In genomic region chr18:76814256-76814655, GRCh38 we compare ENCODE assay signal across 2 cellular contexts.
A peak's percentile ranks its signal among the peaks of the same experiment; 100 is the strongest.
TF ChIP-seq lines count a peak whose summit lies in the region.

No MANE protein-coding gene starts in this region.

TF ChIP-seq in A549, 52 proteins besides CTCF, POLR2A, EP300 and RAD21:
- TF ChIP-seq HMGXB4 (CRISPR knock-in tag; IDR thresholded peaks at IDR 0.05; ENCODE audit: borderline replicate concordance) (no peak), MAFK (IDR thresholded peaks at IDR 0.05; ENCODE audit: partially characterized antibody) (peak; percentile 68)

TF ChIP-seq in IMR-90, 13 proteins besides CTCF, POLR2A, EP300 and RAD21 (continued from another document):
- TF ChIP-seq ELK1 (IDR thresholded peaks at IDR 0.05; ENCODE audit: borderline replicate concordance, low read depth, low read length) (no peak), RFX5 (IDR thresholded peaks at IDR 0.05; ENCODE audit: low read depth, low read length) (no peak), SMC3 (IDR thresholded peaks at IDR 0.05; ENCODE audit: low read depth, low read length) (no peak)
